8 cellular contexts compared by ENCODE assay signal in the genomic region with DNA sequence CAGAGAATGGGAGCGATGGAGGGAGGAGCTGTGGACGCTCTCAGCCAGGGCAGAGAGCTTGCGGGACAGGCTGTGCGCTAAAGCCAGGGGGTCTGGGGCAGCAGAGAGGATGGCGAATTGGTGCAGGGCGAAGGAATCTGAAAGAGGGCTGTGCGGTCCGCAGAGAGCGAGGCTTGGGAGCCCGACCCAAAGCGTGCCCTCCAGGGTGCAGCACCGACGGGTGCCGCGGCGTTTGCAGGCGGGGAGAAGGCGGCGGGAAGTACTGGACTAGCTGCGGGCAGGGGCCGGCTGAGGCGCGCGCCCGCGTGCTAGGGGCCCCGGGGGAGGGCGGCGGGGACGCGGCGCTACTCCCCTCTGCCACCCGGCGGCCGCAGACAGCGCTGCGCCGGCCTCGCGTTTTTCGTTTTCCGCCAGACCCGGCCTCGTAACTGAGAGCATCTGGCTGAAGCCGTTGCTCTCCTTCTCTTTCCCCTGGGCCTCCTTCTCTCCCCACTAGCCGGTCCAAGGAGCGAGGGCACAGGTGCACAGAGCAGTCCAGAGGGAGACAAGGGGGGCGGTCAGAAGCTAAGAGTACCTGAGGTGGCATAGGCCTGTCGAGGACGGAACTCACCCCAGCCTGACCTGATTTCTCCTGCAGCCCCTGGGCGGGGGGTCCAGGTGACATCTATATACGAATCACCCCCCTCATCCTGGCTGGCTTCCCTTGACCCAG. TPM values are rescaled to one million over a fixed set of nuclear protein-coding genes. Genes with fewer than 3 reads are reported as not detected.
DNase-seq lines count a peak whose midpoint lies in the region; ATAC-seq, FAIRE-seq and TF ChIP-seq lines count a peak whose summit lies in the region.

No MANE protein-coding gene starts in this region.

- H3K14ac ChIP-seq in mesenchymal stem cell (ENCODE audit: low read length in 2 of 2): peak overlapping the region in 1 of 2 experiments; percentile 68

- CTCF ChIA-PET in GM10248 (lab: Yijun Ruan, JAX): interaction anchor here (1.2 to 1.3 kb wide), 2 partner anchors 9 to 18 kb away, joined by 3 to 5 read pairs; no protein-coding TSS in a partner anchor
- CTCF ChIA-PET in endothelial cell of umbilical vein (lab: Charles Lee): interaction anchor here (0.7 to 1.5 kb wide), 4 partner anchors 9 to 21 kb away, joined by 3 to 7 read pairs (median 3); no protein-coding TSS in a partner anchor

- H2BK12ac ChIP-seq in mesenchymal stem cell (ENCODE audit: low read length in 2 of 2): peak overlapping the region in 1 of 2 experiments; percentile 59

- H2BK120ac ChIP-seq in mesenchymal stem cell (ENCODE audit: low read depth, low read length): no peak overlapping the region

- peak overlapping the region; percentile 86 for H4K8ac ChIP-seq in mesenchymal stem cell (ENCODE audit: low read length)

- H3K36me3 ChIP-seq in MG63 (no peaks in the 10 kb centered on the region), endothelial cell of umbilical vein (ENCODE audit: control insufficient read depth in 2 of 2, extremely low read depth in 1 of 2, insufficient read depth in 2 of 2, low read length in 2 of 2) (no peaks in the 10 kb centered on the region), mesenchymal stem cell (ENCODE audit: control insufficient read depth in 1 of 2, insufficient read depth in 2 of 2, low read depth in 1 of 2, low read length in 2 of 2) (no peaks in the 10 kb centered on the region)

- no peak overlapping the region for H2AK5ac ChIP-seq in mesenchymal stem cell (ENCODE audit: low read length, severe bottlenecking)

- H3K9me3 ChIP-seq in MG63: no peaks in the 10 kb centered on the region
- H3K9me3 ChIP-seq in endothelial cell of umbilical vein (replicated peaks; ENCODE audit: control insufficient read depth, insufficient read depth, low read length): no peaks in the 10 kb centered on the region
- H3K9me3 ChIP-seq in mesenchymal stem cell (ENCODE audit: control insufficient read depth, low read length): no peaks in the 10 kb centered on the region

- no peaks in the 10 kb centered on the region for H3K79me2 ChIP-seq in endothelial cell of umbilical vein (ENCODE audit: control insufficient read depth, insufficient read depth, low read length)

- H3K27me3 ChIP-seq in MG63: peaks cover 6% of the 10 kb centered on the region
- no peaks in the 10 kb centered on the region for H3K27me3 ChIP-seq in endothelial cell of umbilical vein (ENCODE audit: control insufficient read depth in 2 of 2, insufficient read depth in 2 of 2, low read length in 2 of 2)
- H3K27me3 ChIP-seq in mesenchymal stem cell (ENCODE audit: control insufficient read depth in 1 of 2, insufficient read depth in 1 of 2, low read length in 2 of 2): peaks cover 9 to 62% of the 10 kb centered on the region in 2 experiments

- H3K4me3 ChIP-seq in MG63 (peak overlapping the region; percentile 41), endothelial cell of umbilical vein (replicated peaks in 1 of 3; ENCODE audit: insufficient read depth in 1 of 3, low read depth in 1 of 3, low read length in 3 of 3) (peak overlapping the region in 2 of 3 experiments; percentile 9 to 31), mesenchymal stem cell (ENCODE audit: insufficient read depth in 1 of 2, low read depth in 1 of 2, low read length in 2 of 2) (peak overlapping the region; percentile 53 to 78)

- H3K4me1 ChIP-seq in endothelial cell of umbilical vein (ENCODE audit: control insufficient read depth, extremely low read depth, insufficient read depth, low read length) (peaks cover 2% of the 10 kb centered on the region), mesenchymal stem cell (ENCODE audit: control insufficient read depth, insufficient read depth, low read depth, low read length) (peaks cover 16% of the 10 kb centered on the region)

- dilution Hi-C loops in endothelial cell of umbilical vein (cut with MboI; ENCODE audit: extremely low pct_ligation_motif_present, low sequenced_read_pairs): no loop called here

- H2AFZ ChIP-seq in endothelial cell of umbilical vein (ENCODE audit: low read depth, low read length): peak overlapping the region; percentile 93
- H2AFZ ChIP-seq in mesenchymal stem cell (ENCODE audit: low read depth, low read length): peak overlapping the region; percentile 92

- intact Hi-C loops in endothelial cell of umbilical vein (cut with micrococcal nuclease): no loop called here

- no peak overlapping the region for H2BK5ac ChIP-seq in mesenchymal stem cell (ENCODE audit: low read depth, low read length, poor library complexity, severe bottlenecking)

- H3K27ac ChIP-seq in endothelial cell of umbilical vein (ENCODE audit: insufficient read depth, low read depth, low read length): no peak overlapping the region
- no peak overlapping the region for H3K27ac ChIP-seq in mesenchymal stem cell (ENCODE audit: low read length, poor library complexity, severe bottlenecking)

- H3K4ac ChIP-seq in mesenchymal stem cell (ENCODE audit: low read depth in 1 of 2, low read length in 2 of 2): peak overlapping the region in 1 of 2 experiments; percentile 37

- H2BK15ac ChIP-seq in mesenchymal stem cell (ENCODE audit: low read depth, poor library complexity, severe bottlenecking): no peak overlapping the region

- H3K4me2 ChIP-seq in endothelial cell of umbilical vein (ENCODE audit: insufficient read depth, low read length): no peak overlapping the region
- peak overlapping the region; percentile 95 for H3K4me2 ChIP-seq in mesenchymal stem cell (ENCODE audit: low read length, poor library complexity, severe bottlenecking)

- POLR2A ChIA-PET in GM10248 (lab: Yijun Ruan, JAX) (no interaction called here), endothelial cell of umbilical vein (lab: Charles Lee) (no interaction called here)

- H3K79me1 ChIP-seq in mesenchymal stem cell (replicated peaks; ENCODE audit: low read length, poor library complexity, severe bottlenecking): no peaks in the 10 kb centered on the region

- H3K23ac ChIP-seq in mesenchymal stem cell (ENCODE audit: low read length in 2 of 2): no peak overlapping the region

- no peaks in the 10 kb centered on the region for H3K9me1 ChIP-seq in endothelial cell of umbilical vein (replicated peaks; ENCODE audit: control insufficient read depth, extremely low read depth, insufficient read depth, low read length)

- peak overlapping the region; percentile 54 to 88 for H3K18ac ChIP-seq in mesenchymal stem cell (ENCODE audit: low read depth in 1 of 2, low read length in 2 of 2)

- 23% methylated on average over 21 of the region's 52 CpGs for WGBS in mesenchymal stem cell

- no peaks in the 10 kb centered on the region for H4K20me1 ChIP-seq in endothelial cell of umbilical vein (replicated peaks; ENCODE audit: control insufficient read depth, extremely low read depth, insufficient read depth, low read length)

- BruUV-seq in endothelial cell of umbilical vein (replicated peaks; lab: Mats Ljungman, UMichigan): no TSS peak

- no peak for ATAC-seq in HG02970 (IDR thresholded peaks at IDR 0.05; ENCODE audit: low FRiP score, unreplicated experiment)

- H3K9ac ChIP-seq in endothelial cell of umbilical vein (replicated peaks; ENCODE audit: extremely low read depth, insufficient read depth, low read length): no peak overlapping the region
- peak overlapping the region; percentile 71 for H3K9ac ChIP-seq in mesenchymal stem cell (ENCODE audit: low read length)

- TF ChIP-seq POLR2A in endothelial cell of umbilical vein (IDR thresholded peaks at IDR 0.05; ENCODE audit: low read depth, low read length): no peak

- TF ChIP-seq CTCF in GM10248 (IDR thresholded peaks at IDR 0.05; ENCODE audit: control extremely low read depth, extremely low read depth, low read depth, missing control alignments): peak; percentile 68
- TF ChIP-seq CTCF in endothelial cell of umbilical vein (IDR thresholded peaks at IDR 0.05; ENCODE audit: extremely low read depth in 1 of 2, insufficient read depth in 1 of 2, low read depth in 1 of 2, low read length in 2 of 2): peak; percentile 75

- DNase-seq in GM10248 (ENCODE audit: extremely low spot score) (peak; percentile 79), MG63 (peak; percentile 70), endothelial cell of umbilical vein (ENCODE audit: low read depth, low spot score) (peak; percentile 36), mesenchymal stem cell (peak; percentile 57), NAMALWA (ENCODE audit: low spot score) (no peak)
- peak; percentile 16 for DNase-seq in activated CD4-positive, alpha-beta T cell treated with anti-CD3 and anti-CD28 coated beads, Interleukin-2, amount 50 U/mL, for 1 hour
- DNase-seq in stimulated activated CD8-positive, alpha-beta memory T cell treated with anti-CD3 and anti-CD28 coated beads, Interleukin-15, amount 100 ng/mL, for 24 hours (ENCODE audit: low read depth): peak; percentile 14

- H4K91ac ChIP-seq in mesenchymal stem cell (ENCODE audit: low read length): no peak overlapping the region

- peak; percentile 62 for FAIRE-seq in endothelial cell of umbilical vein (lab: Jason Lieb, UNC)

TF ChIP-seq in endothelial cell of umbilical vein, 7 proteins besides CTCF, POLR2A, EP300 and RAD21:
- TF ChIP-seq, protein P1, sequence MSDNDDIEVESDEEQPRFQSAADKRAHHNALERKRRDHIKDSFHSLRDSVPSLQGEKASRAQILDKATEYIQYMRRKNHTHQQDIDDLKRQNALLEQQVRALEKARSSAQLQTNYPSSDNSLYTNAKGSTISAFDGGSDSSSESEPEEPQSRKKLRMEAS (IDR thresholded peaks at IDR 0.05; ENCODE audit: insufficient read depth, insufficient read length): no peak
- peak; percentile 16 for TF ChIP-seq EZH2 (IDR thresholded peaks at IDR 0.05; ENCODE audit: borderline replicate concordance, low read depth, low read length, severe bottlenecking)
- TF ChIP-seq FOS (IDR thresholded peaks at IDR 0.05; ENCODE audit: borderline replicate concordance, insufficient read depth, low read length): no peak

RNA-seq across cellular contexts. Expression of a gene that starts 24.9 kb away (rescaled TPM):
- total RNA-seq in MG63 (2014; rRNA removed; shearing (Covaris generic); ENCODE audit: low replicate concordance): not detected in 2 replicates
- total RNA-seq in endothelial cell of umbilical vein: not detected in 2 replicates
- polyA plus RNA-seq in endothelial cell of umbilical vein: not detected in 2 replicates
- not detected in 2 replicates for polyA plus RNA-seq in endothelial cell of umbilical vein (2011; cell fraction: cytosol; rRNA removed)
- polyA plus RNA-seq in endothelial cell of umbilical vein (2011; cell fraction: nucleus; rRNA removed): 0.06 TPM in 1 of 2 replicates, not detected in the other
- polyA plus RNA-seq in endothelial cell of umbilical vein (2012): not detected in 2 replicates
- not detected in 2 replicates for polyA minus RNA-seq in endothelial cell of umbilical vein
- not detected for polyA minus RNA-seq in endothelial cell of umbilical vein (2011; cell fraction: cytosol; rRNA and poly(A)+ RNA removed)
- polyA minus RNA-seq in endothelial cell of umbilical vein (2011; cell fraction: nucleus; rRNA and poly(A)+ RNA removed): not detected in 2 replicates
- 0.10 TPM for polyA plus RNA-seq in mesenchymal stem cell (2013, experiment 1 of 2)
- polyA plus RNA-seq in mesenchymal stem cell (2013, experiment 2 of 2): 0.08 TPM
